ENCODE assay signal across 13 cellular contexts in genomic region chr1:224641030-224641429, GRCh38. TPM values are rescaled to one million over a fixed set of nuclear protein-coding genes. Genes with fewer than 3 reads are reported as not detected.
DNase-seq lines count a peak whose midpoint lies in the region; TF ChIP-seq lines count a peak whose summit lies in the region.
"Had no signal": no experiment of that assay in that cellular context is flagged by ENCODE, and none has a peak within 500 bp of the region (broad histone marks: within the 10 kb centered on the region; RNA-seq: fewer than 3 reads in every experiment).

No MANE protein-coding gene starts in this region.

- intact Hi-C loops in activated T-helper 1 cell treated with anti-CD3 and anti-CD28 coated beads, Interleukin-12 subunit alpha, Interleukin-12 subunit beta, Interleukin-2, Interleukin-4 antibody, amounts not matched to agents 30 ng/mL and 10 ng/mL and 1 ng/mL, durations not matched to agents 14 hours and 24 hours and 36 hours (cut with micrococcal nuclease): no loop called here

- no peak overlapping the region for H3K4me3 Mint-ChIP-seq in neural progenitor cell
- no peak overlapping the region for H3K4me3 Mint-ChIP-seq in activated T-helper 1 cell treated with anti-CD3 and anti-CD28 coated beads, Interleukin-12 subunit alpha, Interleukin-12 subunit beta, Interleukin-2, Interleukin-4 antibody, amounts not matched to agents 30 ng/mL and 10 ng/mL and 1 ng/mL, durations not matched to agents 14 hours and 24 hours and 36 hours

- no peaks in the 10 kb centered on the region for H4K20me1 ChIP-seq in neural progenitor cell (ENCODE audit: low read depth)

- no peaks in the 10 kb centered on the region for H3F3A ChIP-seq in neural progenitor cell (ENCODE audit: low read depth)

- TF ChIP-seq CTCF in LNCaP clone FGC (IDR thresholded peaks at IDR 0.05; ENCODE audit: control insufficient read depth, extremely low read depth, insufficient read depth): peak; percentile 34
- TF ChIP-seq CTCF in neural progenitor cell (IDR thresholded peaks at IDR 0.05): peak; percentile 43

- no peak overlapping the region for H3K9ac ChIP-seq in neural progenitor cell

- DNase-seq in NCI-H82 (lab: John Stamatoyannopoulos, UW) (peak; percentile 84), NCI-H82 treated with DMSO at 0.1 percent for 48 hours (lab: John Stamatoyannopoulos, UW; ENCODE audit: unreplicated experiment) (no peak), LNCaP clone FGC (ENCODE audit: low read depth) (no peak), SJCRH30 (peak; percentile 26 to 30), neural progenitor cell (ENCODE audit: low spot score) (peak; percentile 68)
- no peak for DNase-seq in activated T-helper 1 cell treated with anti-CD3 and anti-CD28 coated beads, Interleukin-12 subunit alpha, Interleukin-12 subunit beta, Interleukin-2, Interleukin-4 antibody, amounts not matched to agents 30 ng/mL and 10 ng/mL and 1 ng/mL, durations not matched to agents 14 hours and 24 hours and 36 hours (ENCODE audit: low spot score)
- no peak for DNase-seq in stimulated activated CD4-positive, alpha-beta T cell treated with anti-CD3 and anti-CD28 coated beads, Interleukin-15, amount 100 ng/mL, for 24 hours
- DNase-seq in activated CD4-positive, alpha-beta T cell treated with anti-CD3 and anti-CD28 coated beads, Interleukin-2, amount 50 U/mL, for 48 hours: no peak
- DNase-seq: KBM-7, posterior cingulate gyrus, T1000, testis had no signal

- H3K4me3 ChIP-seq in LNCaP clone FGC (ENCODE audit: low read depth, low read length) (no peak overlapping the region), SJCRH30 (no peak overlapping the region), neural progenitor cell (no peak overlapping the region)
- H3K4me3 ChIP-seq: lung, testis had no signal

- no peaks in the 10 kb centered on the region for H3K79me2 ChIP-seq in neural progenitor cell (ENCODE audit: low read depth)

- H3K36me3 ChIP-seq in SJCRH30: no peaks in the 10 kb centered on the region
- no peaks in the 10 kb centered on the region for H3K36me3 ChIP-seq in neural progenitor cell

- peaks cover 25% of the 10 kb centered on the region for H3K4me1 ChIP-seq in SJCRH30
- H3K4me1 ChIP-seq in neural progenitor cell: peaks cover 6% of the 10 kb centered on the region
- H3K4me1 ChIP-seq: testis had no signal

- H3K27me3 Mint-ChIP-seq in neural progenitor cell (ENCODE audit: insufficient read depth, low read depth): peaks cover 5% of the 10 kb centered on the region
- H3K27me3 Mint-ChIP-seq in activated T-helper 1 cell treated with anti-CD3 and anti-CD28 coated beads, Interleukin-12 subunit alpha, Interleukin-12 subunit beta, Interleukin-2, Interleukin-4 antibody, amounts not matched to agents 30 ng/mL and 10 ng/mL and 1 ng/mL, durations not matched to agents 14 hours and 24 hours and 36 hours (ENCODE audit: insufficient read depth): peaks cover 12% of the 10 kb centered on the region

- no peak overlapping the region for H3K27ac Mint-ChIP-seq in neural progenitor cell
- no peak overlapping the region for H3K27ac Mint-ChIP-seq in activated T-helper 1 cell treated with anti-CD3 and anti-CD28 coated beads, Interleukin-12 subunit alpha, Interleukin-12 subunit beta, Interleukin-2, Interleukin-4 antibody, amounts not matched to agents 30 ng/mL and 10 ng/mL and 1 ng/mL, durations not matched to agents 14 hours and 24 hours and 36 hours

- H3K9me3 ChIP-seq in SJCRH30 (replicated peaks) (no peaks in the 10 kb centered on the region), neural progenitor cell (ENCODE audit: low read depth) (no peaks in the 10 kb centered on the region)
- H3K9me3 ChIP-seq: testis had no signal

- no peaks in the 10 kb centered on the region for H3K9me3 Mint-ChIP-seq in neural progenitor cell
- no peaks in the 10 kb centered on the region for H3K9me3 Mint-ChIP-seq in activated T-helper 1 cell treated with anti-CD3 and anti-CD28 coated beads, Interleukin-12 subunit alpha, Interleukin-12 subunit beta, Interleukin-2, Interleukin-4 antibody, amounts not matched to agents 30 ng/mL and 10 ng/mL and 1 ng/mL, durations not matched to agents 14 hours and 24 hours and 36 hours

- H2AFZ ChIP-seq in neural progenitor cell (replicated peaks): no peak overlapping the region

- H3K4me2 ChIP-seq in neural progenitor cell: no peak overlapping the region

- H3K27me3 ChIP-seq in SJCRH30: 0 out of 2 replicates have a peak, but pooled peaks cover 4% of the 10 kb centered on the region
- H3K27me3 ChIP-seq in neural progenitor cell: no peaks in the 10 kb centered on the region
- H3K27me3 ChIP-seq: testis had no signal

- peaks cover 4% of the 10 kb centered on the region for H3K4me1 Mint-ChIP-seq in neural progenitor cell
- peaks cover 8% of the 10 kb centered on the region for H3K4me1 Mint-ChIP-seq in activated T-helper 1 cell treated with anti-CD3 and anti-CD28 coated beads, Interleukin-12 subunit alpha, Interleukin-12 subunit beta, Interleukin-2, Interleukin-4 antibody, amounts not matched to agents 30 ng/mL and 10 ng/mL and 1 ng/mL, durations not matched to agents 14 hours and 24 hours and 36 hours (ENCODE audit: low read depth)

- no peaks in the 10 kb centered on the region for H3K36me3 Mint-ChIP-seq in neural progenitor cell
- no peaks in the 10 kb centered on the region for H3K36me3 Mint-ChIP-seq in activated T-helper 1 cell treated with anti-CD3 and anti-CD28 coated beads, Interleukin-12 subunit alpha, Interleukin-12 subunit beta, Interleukin-2, Interleukin-4 antibody, amounts not matched to agents 30 ng/mL and 10 ng/mL and 1 ng/mL, durations not matched to agents 14 hours and 24 hours and 36 hours (ENCODE audit: low read depth)

- no peak overlapping the region for H3K27ac ChIP-seq in SJCRH30
- no peak overlapping the region for H3K27ac ChIP-seq in neural progenitor cell
- H3K27ac ChIP-seq: testis had no signal

RNA-seq across cellular contexts. Expression of gene CNIH3, which starts 24.9 kb away (rescaled TPM):
- total RNA-seq in SJCRH30 (2014; rRNA removed; shearing (Covaris generic)): 0.49 and 0.61 TPM in 2 replicates
- 2.0 and 2.5 TPM in 2 replicates for total RNA-seq in neural progenitor cell (ENCODE audit: low replicate concordance)
- 0.96 and 1.4 TPM in 2 replicates for total RNA-seq in activated T-helper 1 cell treated with anti-CD3 and anti-CD28 coated beads, Interleukin-12 subunit alpha, Interleukin-12 subunit beta, Interleukin-2, Interleukin-4 antibody, amounts not matched to agents 30 ng/mL and 10 ng/mL and 1 ng/mL, durations not matched to agents 14 hours and 24 hours and 36 hours

Comparison
In these comparisons a context has a peak if more than half of its experiments do, and no peak if none do; other contexts are left out.
1. DNase-seq: peak in NCI-H82 (single experiment), SJCRH30 (2 of 2) and neural progenitor cell (single experiment); none in NCI-H82 treated with DMSO at 0.1 percent for 48 hours (single experiment), LNCaP clone FGC (single experiment), activated T-helper 1 cell treated with anti-CD3 and anti-CD28 coated beads, Interleukin-12 subunit alpha, Interleukin-12 subunit beta, Interleukin-2, Interleukin-4 antibody, amounts not matched to agents 30 ng/mL and 10 ng/mL and 1 ng/mL, durations not matched to agents 14 hours and 24 hours and 36 hours (single experiment), stimulated activated CD4-positive, alpha-beta T cell treated with anti-CD3 and anti-CD28 coated beads, Interleukin-15, amount 100 ng/mL, for 24 hours (single experiment) and activated CD4-positive, alpha-beta T cell treated with anti-CD3 and anti-CD28 coated beads, Interleukin-2, amount 50 U/mL, for 48 hours (0 of 2).